In the genomic region with DNA sequence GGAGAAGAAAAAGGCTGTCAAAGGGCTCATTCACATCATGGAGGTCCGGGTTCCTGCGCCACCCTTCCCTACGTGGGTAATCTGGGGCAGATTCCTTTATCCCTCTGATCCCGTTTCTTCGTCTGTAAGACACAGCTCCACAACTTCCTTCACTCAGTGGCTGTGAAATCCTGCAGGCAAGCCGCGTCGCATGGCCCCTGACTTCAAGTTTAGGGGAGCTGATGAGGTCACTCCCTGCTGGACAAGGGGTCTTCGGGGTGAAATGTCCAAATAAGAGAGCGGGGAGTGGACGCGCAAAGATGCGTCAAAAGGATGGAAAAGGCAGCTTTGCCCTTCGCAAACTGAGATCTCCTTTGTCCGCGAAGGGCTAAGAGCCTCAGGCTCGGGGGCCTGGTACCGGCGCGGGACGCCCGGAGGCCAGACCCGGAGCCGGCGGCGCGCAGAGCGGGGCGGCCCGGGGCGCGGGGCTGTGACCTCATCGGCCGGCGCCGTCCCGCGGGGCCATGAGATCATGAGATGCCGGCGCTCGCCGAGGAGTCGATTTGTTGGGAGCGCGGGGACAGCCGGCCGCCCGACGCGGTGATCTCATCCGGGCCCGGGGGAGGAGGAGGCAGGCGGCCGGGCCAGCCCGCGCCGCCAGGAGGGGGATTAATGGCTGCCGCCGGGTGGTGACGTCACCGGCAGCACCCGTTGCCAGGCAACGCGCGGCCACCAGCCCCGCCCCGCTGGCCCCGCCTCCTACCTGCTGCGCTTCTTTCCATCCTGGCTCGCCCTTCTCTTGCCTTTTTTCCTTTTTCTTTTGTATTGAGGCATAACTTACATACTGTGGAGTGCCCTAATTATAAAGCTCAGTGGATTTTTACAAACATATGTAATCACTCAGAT, we compare ENCODE assay signal across 1 cellular context.
TF ChIP-seq lines count a peak whose summit lies in the region.

No MANE protein-coding gene starts in this region.

TF ChIP-seq in SK-N-SH, 30 proteins besides CTCF, POLR2A, EP300 and RAD21 (continued from another document):
- TF ChIP-seq, protein P1, sequence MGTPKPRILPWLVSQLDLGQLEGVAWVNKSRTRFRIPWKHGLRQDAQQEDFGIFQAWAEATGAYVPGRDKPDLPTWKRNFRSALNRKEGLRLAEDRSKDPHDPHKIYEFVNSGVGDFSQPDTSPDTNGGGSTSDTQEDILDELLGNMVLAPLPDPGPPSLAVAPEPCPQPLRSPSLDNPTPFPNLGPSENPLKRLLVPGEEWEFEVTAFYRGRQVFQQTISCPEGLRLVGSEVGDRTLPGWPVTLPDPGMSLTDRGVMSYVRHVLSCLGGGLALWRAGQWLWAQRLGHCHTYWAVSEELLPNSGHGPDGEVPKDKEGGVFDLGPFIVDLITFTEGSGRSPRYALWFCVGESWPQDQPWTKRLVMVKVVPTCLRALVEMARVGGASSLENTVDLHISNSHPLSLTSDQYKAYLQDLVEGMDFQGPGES (IDR thresholded peaks at IDR 0.05; ENCODE audit: low read depth, low read length): no peak
- no peak for TF ChIP-seq ELF1 (IDR thresholded peaks at IDR 0.05)
- TF ChIP-seq, protein P2, sequence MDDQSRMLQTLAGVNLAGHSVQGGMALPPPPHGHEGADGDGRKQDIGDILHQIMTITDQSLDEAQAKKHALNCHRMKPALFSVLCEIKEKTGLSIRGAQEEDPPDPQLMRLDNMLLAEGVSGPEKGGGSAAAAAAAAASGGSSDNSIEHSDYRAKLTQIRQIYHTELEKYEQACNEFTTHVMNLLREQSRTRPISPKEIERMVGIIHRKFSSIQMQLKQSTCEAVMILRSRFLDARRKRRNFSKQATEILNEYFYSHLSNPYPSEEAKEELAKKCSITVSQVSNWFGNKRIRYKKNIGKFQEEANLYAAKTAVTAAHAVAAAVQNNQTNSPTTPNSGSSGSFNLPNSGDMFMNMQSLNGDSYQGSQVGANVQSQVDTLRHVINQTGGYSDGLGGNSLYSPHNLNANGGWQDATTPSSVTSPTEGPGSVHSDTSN (IDR thresholded peaks at IDR 0.05): 0 out of 2 replicates have a peak, but pooled peaks have one; percentile 35
